8 cellular contexts compared by ENCODE assay signal in genomic region chr7:16801111-16801542, GRCh38. TPM values are rescaled to one million over a fixed set of nuclear protein-coding genes. Genes with fewer than 3 reads are reported as not detected.
DNase-seq lines count a peak whose midpoint lies in the region; ATAC-seq, FAIRE-seq and TF ChIP-seq lines count a peak whose summit lies in the region.

No MANE protein-coding gene starts in this region.

- FAIRE-seq in A204.1 (lab: Jason Lieb, UNC) = peak; percentile 82

- H3K27me3 Mint-ChIP-seq in MCF 10A (ENCODE audit: insufficient read depth, unreplicated experiment) = no peaks in the 10 kb centered on the region

- CTCF ChIA-PET in MCF 10A (lab: Yijun Ruan, JAX) = interaction anchor here (0.5 to 7.5 kb wide), 31 partner anchors 14 to 498 kb away, joined by 3 to 95 read pairs (median 4); partner anchors contain the start of gene AHR

- peaks cover 22% of the 10 kb centered on the region for H3K4me1 Mint-ChIP-seq in MCF 10A (ENCODE audit: insufficient read depth, unreplicated experiment)

- H3K4me3 Mint-ChIP-seq in MCF 10A (ENCODE audit: unreplicated experiment) = no peak overlapping the region

- POLR2A ChIA-PET in MCF 10A (lab: Yijun Ruan, JAX) = interaction anchor here (0.7 to 2.0 kb wide), 7 partner anchors 11 to 182 kb away, joined by 3 to 8 read pairs (median 4); partner anchors contain the start of genes ANKMY2, BZW2 and TSPAN13

- DNase-seq in NCI-H774 (lab: John Stamatoyannopoulos, UW) (peak; percentile 15), MCF 10A (ENCODE audit: unreplicated experiment) (peak; percentile 91), medulla oblongata (ENCODE audit: extremely low spot score) (peak; percentile 50), retina (no peak), nucleus accumbens (lab: John Stamatoyannopoulos, UW) (no peak)

- H3K36me3 Mint-ChIP-seq in MCF 10A (ENCODE audit: insufficient read depth, unreplicated experiment) = peaks cover 6% of the 10 kb centered on the region

- H3K27ac Mint-ChIP-seq in MCF 10A (ENCODE audit: low read depth, unreplicated experiment) = no peak overlapping the region

- no peaks in the 10 kb centered on the region for H3K9me3 Mint-ChIP-seq in MCF 10A (ENCODE audit: unreplicated experiment)

- intact Hi-C loops in MCF 10A (cut with micrococcal nuclease) = loop anchor here (1.0 to 2.0 kb wide), 3 partner anchors 106 to 117 kb away; no protein-coding TSS in a partner anchor

- no TSS peak for BruUV-seq in MCF 10A (replicated peaks; lab: Mats Ljungman, UMichigan)

- peak; percentile 73 for ATAC-seq in HG03442 (IDR thresholded peaks at IDR 0.05; ENCODE audit: unreplicated experiment)

- peak; percentile 52 for TF ChIP-seq CTCF in GM12872 (IDR thresholded peaks at IDR 0.05; ENCODE audit: insufficient read depth, low read depth, low read length)
- peak; percentile 33 for TF ChIP-seq CTCF in MCF 10A (IDR thresholded peaks at IDR 0.05; ENCODE audit: unreplicated experiment)

RNA-seq across cellular contexts. Expression of gene AGR2, which starts 3.7 kb away (rescaled TPM):
- total RNA-seq in MCF 10A (2022) = 0.17 and 0.65 TPM in 2 replicates

RNA-seq across cellular contexts. Expression of gene TSPAN13, which starts 47.6 kb away (rescaled TPM):
- 14.0 and 14.1 TPM in 2 replicates for total RNA-seq in MCF 10A (2022)

Comparison
In these comparisons a context has a peak if more than half of its experiments do, and no peak if none do; other contexts are left out.
1. DNase-seq: peak in NCI-H774 (single experiment), MCF 10A (single experiment) and medulla oblongata (single experiment); none in retina (single experiment) and nucleus accumbens (0 of 56).